17 cellular contexts compared by ENCODE assay signal in the genomic region with DNA sequence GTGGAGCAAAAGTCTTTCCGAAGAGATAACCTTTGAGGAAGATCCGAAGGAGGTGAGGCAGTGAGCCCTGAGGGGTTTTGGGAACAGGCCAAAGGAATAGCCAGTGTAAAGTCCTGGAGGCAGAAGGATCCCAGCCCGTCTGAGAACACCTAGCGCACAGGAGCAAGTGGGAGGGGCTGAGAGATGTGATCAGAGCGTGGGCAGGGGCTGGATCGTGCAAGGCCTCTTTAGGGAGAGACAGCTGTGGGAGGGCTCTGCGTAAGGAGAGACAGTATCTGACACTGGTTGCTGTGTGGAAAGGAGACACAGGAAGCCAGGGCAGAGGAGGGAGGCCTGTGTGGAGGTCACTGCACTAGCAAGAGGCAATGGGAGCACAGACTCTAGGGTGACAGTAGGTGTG.
"Had no signal": no experiment of that assay in that cellular context is flagged by ENCODE, and none has a peak within 500 bp of the region (broad histone marks: within the 10 kb centered on the region; RNA-seq: fewer than 3 reads in every experiment).

No MANE protein-coding gene starts in this region.

- H3K4me1 ChIP-seq: gastrocnemius medialis, left ventricle myocardium inferior, stomach, testis, upper lobe of right lung had no signal

- FAIRE-seq: kidney had no signal

- H3K9me3 Mint-ChIP-seq: memory B cell had no signal

- H3K4me3 ChIP-seq: gastrocnemius medialis, left ventricle myocardium inferior, mucosa of descending colon, stomach, testis, upper lobe of right lung had no signal

- H3K27ac Mint-ChIP-seq: memory B cell; naive thymus-derived CD8-positive, alpha-beta T cell had no signal

- H3K36me3 Mint-ChIP-seq: memory B cell had no signal

- H3K4me3 Mint-ChIP-seq: memory B cell; naive thymus-derived CD8-positive, alpha-beta T cell had no signal

- ATAC-seq: activated CD4-positive, CD25-positive, alpha-beta regulatory T cell treated with anti-CD3 and anti-CD28 coated beads, Interleukin-2, amount 50 U/mL, for 24 hours; gastrocnemius medialis; mucosa of descending colon; naive thymus-derived CD8-positive, alpha-beta T cell; upper lobe of right lung had no signal

- H3K27ac ChIP-seq: epithelial cell of prostate, gastrocnemius medialis, left ventricle myocardium inferior, stomach, testis, upper lobe of right lung had no signal

- DNase-seq: activated CD4-positive, alpha-beta T cell treated with anti-CD3 and anti-CD28 coated beads, Interleukin-2, amount 50 U/mL, for 1 hour; anterior cingulate cortex; cerebellar nuclear complex; effector memory CD4-positive, alpha-beta T cell; gastrocnemius medialis; kidney; left ventricle myocardium inferior; mucosa of descending colon; naive thymus-derived CD8-positive, alpha-beta T cell; stimulated activated CD4-positive, alpha-beta T cell treated with anti-CD3 and anti-CD28 coated beads, Interleukin-12 subunit alpha, Interleukin-12 subunit beta, amount 100 ng/mL, for 4 hours; stimulated activated CD4-positive, alpha-beta T cell treated with anti-CD3 and anti-CD28 coated beads, Interleukin-2, amount 100 ng/mL, for 24 hours; stomach; testis; upper lobe of right lung had no signal

- H3K36me3 ChIP-seq: gastrocnemius medialis, left ventricle myocardium inferior, stomach, upper lobe of right lung had no signal

- H3K27me3 ChIP-seq: gastrocnemius medialis, stomach, testis, upper lobe of right lung had no signal

- H3K4me1 Mint-ChIP-seq: memory B cell; naive thymus-derived CD8-positive, alpha-beta T cell had no signal
